ENCODE assay signal across 1 cellular context in the genomic region with DNA sequence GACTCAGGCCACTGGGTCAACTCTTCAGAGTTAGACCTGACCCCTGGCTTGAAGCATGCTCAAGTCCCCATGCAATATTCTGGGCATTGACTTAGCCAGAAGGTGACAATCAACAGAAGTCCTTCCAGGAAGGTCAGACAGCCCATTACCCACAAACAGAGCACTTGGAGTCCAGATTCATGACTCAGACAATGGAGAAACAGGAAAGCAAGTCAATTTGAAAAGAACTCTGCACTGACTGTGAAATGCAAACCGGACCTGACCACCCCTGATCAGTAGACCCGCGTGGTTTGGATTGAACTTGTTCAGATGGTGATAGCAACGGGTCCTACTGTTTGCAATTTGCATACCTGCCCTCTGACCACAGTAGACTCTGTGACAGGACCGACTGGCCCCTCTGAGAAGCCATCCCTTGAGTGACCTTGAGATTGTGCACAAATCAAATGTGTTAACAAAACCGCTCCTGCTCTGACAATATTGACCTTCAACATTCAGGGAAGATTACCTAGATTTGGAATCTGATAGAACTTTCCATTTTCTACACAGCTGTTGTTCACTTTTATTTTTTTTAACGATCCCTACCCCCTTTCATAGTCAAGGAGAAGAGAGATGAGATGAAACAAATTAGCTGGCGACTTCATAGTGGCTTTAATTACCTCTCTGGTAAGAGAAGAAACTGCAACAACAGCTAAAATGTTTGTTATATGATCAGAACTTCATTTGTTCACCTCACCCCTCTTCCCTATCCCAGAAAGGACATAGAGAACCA.
TF ChIP-seq lines count a peak whose summit lies in the region.

No MANE protein-coding gene starts in this region.

TF ChIP-seq in HepG2, 621 proteins besides CTCF, POLR2A, EP300 and RAD21 (continued from another document and continues in another):
- TF ChIP-seq ZNF329 (CRISPR knock-in tag; IDR thresholded peaks at IDR 0.05; ENCODE audit: low read depth) (no peak), ZNF335 (CRISPR knock-in tag; IDR thresholded peaks at IDR 0.05) (no peak), SIX4 (CRISPR knock-in tag; IDR thresholded peaks at IDR 0.05) (peak; percentile 80; the same call in 1 of the 2 replicates), HDAC1 (CRISPR knock-in tag; IDR thresholded peaks at IDR 0.05) (peak; percentile 76), GATAD1 (CRISPR knock-in tag; IDR thresholded peaks at IDR 0.05) (peak; percentile 46), ZNF672 (CRISPR knock-in tag; IDR thresholded peaks at IDR 0.05) (no peak), ONECUT2 (CRISPR knock-in tag; IDR thresholded peaks at IDR 0.05) (peak; percentile 59; the same call in 1 of the 2 replicates), ZBTB26 (CRISPR knock-in tag; IDR thresholded peaks at IDR 0.05; ENCODE audit: borderline replicate concordance) (peak; percentile 44; the same call in 1 of the 2 replicates), ZMYM2 (CRISPR knock-in tag; IDR thresholded peaks at IDR 0.05) (peak; percentile 62; the same call in 1 of the 2 replicates), FOXO1 (CRISPR knock-in tag; IDR thresholded peaks at IDR 0.05) (peak; percentile 83), ZNF619 (CRISPR knock-in tag; IDR thresholded peaks at IDR 0.05) (no peak), ATF7 (IDR thresholded peaks at IDR 0.05) (no peak; the same call in 1 of the 2 replicates), ATF7 (CRISPR knock-in tag; IDR thresholded peaks at IDR 0.05) (0 out of 2 replicates have a peak, but pooled peaks have one; percentile 54), ZNF652 (CRISPR knock-in tag; IDR thresholded peaks at IDR 0.05; ENCODE audit: borderline replicate concordance, low read depth) (no peak; the same call in 1 of the 2 replicates), ZNF34 (CRISPR knock-in tag; IDR thresholded peaks at IDR 0.05; ENCODE audit: borderline replicate concordance) (no peak), TERF1 (CRISPR knock-in tag; IDR thresholded peaks at IDR 0.05) (no peak), TSC22D2 (CRISPR knock-in tag; IDR thresholded peaks at IDR 0.05; ENCODE audit: borderline replicate concordance) (no peak), ZNF20 (CRISPR knock-in tag; IDR thresholded peaks at IDR 0.05) (no peak), XRCC5 (optimal IDR thresholded peaks at IDR 0.05; ENCODE audit: low read length) (peak; percentile 44), LBX2 (CRISPR knock-in tag; IDR thresholded peaks at IDR 0.05; ENCODE audit: borderline replicate concordance) (no peak), RCOR2 (CRISPR knock-in tag; IDR thresholded peaks at IDR 0.05) (peak; percentile 59; the same call in 1 of the 2 replicates), PBX2 (CRISPR knock-in tag; IDR thresholded peaks at IDR 0.05) (no peak), TOE1 (CRISPR knock-in tag; IDR thresholded peaks at IDR 0.05) (no peak), FOXM1 (CRISPR knock-in tag; IDR thresholded peaks at IDR 0.05) (no peak), SOX5 (CRISPR knock-in tag; IDR thresholded peaks at IDR 0.05; ENCODE audit: borderline replicate concordance) (peak; percentile 86; the same call in 1 of the 2 replicates), ZNF510 (CRISPR knock-in tag; IDR thresholded peaks at IDR 0.05; ENCODE audit: low read depth) (no peak), BCL6 (CRISPR knock-in tag; IDR thresholded peaks at IDR 0.05) (peak; percentile 96), CERS6 (CRISPR knock-in tag; IDR thresholded peaks at IDR 0.05) (no peak), PITX1 (CRISPR knock-in tag; IDR thresholded peaks at IDR 0.05) (peak; percentile 91), PCBP2 (optimal IDR thresholded peaks at IDR 0.05; ENCODE audit: low read depth, low read length, poor library complexity, severe bottlenecking) (no peak), KLF13 (CRISPR knock-in tag; IDR thresholded peaks at IDR 0.05) (no peak), PRMT3 (CRISPR knock-in tag; IDR thresholded peaks at IDR 0.05; ENCODE audit: borderline replicate concordance, low read depth) (no peak), ZNF660 (CRISPR knock-in tag; IDR thresholded peaks at IDR 0.05; ENCODE audit: borderline replicate concordance, low read depth) (no peak), NFE2 (CRISPR knock-in tag; IDR thresholded peaks at IDR 0.05) (no peak), DNMT3B (CRISPR knock-in tag; conservative IDR thresholded peaks at IDR 0.05) (peak; percentile 40; the same call in 1 of the 2 replicates), ZNF496 (CRISPR knock-in tag; IDR thresholded peaks at IDR 0.05; ENCODE audit: insufficient replicate concordance) (no peak), TBX3 (IDR thresholded peaks at IDR 0.05; ENCODE audit: borderline replicate concordance) (peak; percentile 71; the same call in 1 of the 2 replicates), NKX3-1 (CRISPR knock-in tag; IDR thresholded peaks at IDR 0.05) (no peak), CHD2 (IDR thresholded peaks at IDR 0.05; ENCODE audit: low read depth, low read length) (no peak)
- TF ChIP-seq, protein P1, sequence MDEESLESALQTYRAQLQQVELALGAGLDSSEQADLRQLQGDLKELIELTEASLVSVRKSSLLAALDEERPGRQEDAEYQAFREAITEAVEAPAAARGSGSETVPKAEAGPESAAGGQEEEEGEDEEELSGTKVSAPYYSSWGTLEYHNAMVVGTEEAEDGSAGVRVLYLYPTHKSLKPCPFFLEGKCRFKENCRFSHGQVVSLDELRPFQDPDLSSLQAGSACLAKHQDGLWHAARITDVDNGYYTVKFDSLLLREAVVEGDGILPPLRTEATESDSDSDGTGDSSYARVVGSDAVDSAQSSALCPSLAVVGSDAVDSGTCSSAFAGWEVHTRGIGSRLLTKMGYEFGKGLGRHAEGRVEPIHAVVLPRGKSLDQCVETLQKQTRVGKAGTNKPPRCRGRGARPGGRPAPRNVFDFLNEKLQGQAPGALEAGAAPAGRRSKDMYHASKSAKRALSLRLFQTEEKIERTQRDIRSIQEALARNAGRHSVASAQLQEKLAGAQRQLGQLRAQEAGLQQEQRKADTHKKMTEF (CRISPR knock-in tag; IDR thresholded peaks at IDR 0.05), result peak; percentile 83; the same call in 1 of the 2 replicates
- TF ChIP-seq, protein P2, sequence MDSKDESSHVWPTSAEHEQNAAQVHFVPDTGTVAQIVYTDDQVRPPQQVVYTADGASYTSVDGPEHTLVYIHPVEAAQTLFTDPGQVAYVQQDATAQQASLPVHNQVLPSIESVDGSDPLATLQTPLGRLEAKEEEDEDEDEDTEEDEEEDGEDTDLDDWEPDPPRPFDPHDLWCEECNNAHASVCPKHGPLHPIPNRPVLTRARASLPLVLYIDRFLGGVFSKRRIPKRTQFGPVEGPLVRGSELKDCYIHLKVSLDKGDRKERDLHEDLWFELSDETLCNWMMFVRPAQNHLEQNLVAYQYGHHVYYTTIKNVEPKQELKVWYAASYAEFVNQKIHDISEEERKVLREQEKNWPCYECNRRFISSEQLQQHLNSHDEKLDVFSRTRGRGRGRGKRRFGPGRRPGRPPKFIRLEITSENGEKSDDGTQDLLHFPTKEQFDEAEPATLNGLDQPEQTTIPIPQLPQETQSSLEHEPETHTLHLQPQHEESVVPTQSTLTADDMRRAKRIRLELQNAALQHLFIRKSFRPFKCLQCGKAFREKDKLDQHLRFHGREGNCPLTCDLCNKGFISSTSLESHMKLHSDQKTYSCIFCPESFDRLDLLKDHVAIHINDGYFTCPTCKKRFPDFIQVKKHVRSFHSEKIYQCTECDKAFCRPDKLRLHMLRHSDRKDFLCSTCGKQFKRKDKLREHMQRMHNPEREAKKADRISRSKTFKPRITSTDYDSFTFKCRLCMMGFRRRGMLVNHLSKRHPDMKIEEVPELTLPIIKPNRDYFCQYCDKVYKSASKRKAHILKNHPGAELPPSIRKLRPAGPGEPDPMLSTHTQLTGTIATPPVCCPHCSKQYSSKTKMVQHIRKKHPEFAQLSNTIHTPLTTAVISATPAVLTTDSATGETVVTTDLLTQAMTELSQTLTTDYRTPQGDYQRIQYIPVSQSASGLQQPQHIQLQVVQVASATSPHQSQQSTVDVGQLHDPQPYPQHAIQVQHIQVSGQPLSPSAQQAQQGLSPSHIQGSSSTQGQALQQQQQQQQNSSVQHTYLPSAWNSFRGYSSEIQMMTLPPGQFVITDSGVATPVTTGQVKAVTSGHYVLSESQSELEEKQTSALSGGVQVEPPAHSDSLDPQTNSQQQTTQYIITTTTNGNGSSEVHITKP (CRISPR knock-in tag; IDR thresholded peaks at IDR 0.05; ENCODE audit: low read depth), result peak; percentile 70; the same call in 1 of the 2 replicates
- TF ChIP-seq, protein P3, sequence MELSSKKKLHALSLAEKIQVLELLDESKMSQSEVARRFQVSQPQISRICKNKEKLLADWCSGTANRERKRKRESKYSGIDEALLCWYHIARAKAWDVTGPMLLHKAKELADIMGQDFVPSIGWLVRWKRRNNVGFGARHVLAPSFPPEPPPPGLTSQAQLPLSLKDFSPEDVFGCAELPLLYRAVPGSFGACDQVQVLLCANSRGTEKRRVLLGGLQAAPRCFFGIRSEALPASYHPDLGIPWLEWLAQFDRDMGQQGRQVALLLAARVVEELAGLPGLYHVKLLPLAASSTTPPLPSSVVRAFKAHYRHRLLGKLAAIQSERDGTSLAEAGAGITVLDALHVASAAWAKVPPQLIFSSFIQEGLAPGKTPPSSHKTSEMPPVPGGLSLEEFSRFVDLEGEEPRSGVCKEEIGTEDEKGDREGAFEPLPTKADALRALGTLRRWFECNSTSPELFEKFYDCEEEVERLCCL (CRISPR knock-in tag; IDR thresholded peaks at IDR 0.05; ENCODE audit: borderline replicate concordance), result no peak
- TF ChIP-seq, protein P4, sequence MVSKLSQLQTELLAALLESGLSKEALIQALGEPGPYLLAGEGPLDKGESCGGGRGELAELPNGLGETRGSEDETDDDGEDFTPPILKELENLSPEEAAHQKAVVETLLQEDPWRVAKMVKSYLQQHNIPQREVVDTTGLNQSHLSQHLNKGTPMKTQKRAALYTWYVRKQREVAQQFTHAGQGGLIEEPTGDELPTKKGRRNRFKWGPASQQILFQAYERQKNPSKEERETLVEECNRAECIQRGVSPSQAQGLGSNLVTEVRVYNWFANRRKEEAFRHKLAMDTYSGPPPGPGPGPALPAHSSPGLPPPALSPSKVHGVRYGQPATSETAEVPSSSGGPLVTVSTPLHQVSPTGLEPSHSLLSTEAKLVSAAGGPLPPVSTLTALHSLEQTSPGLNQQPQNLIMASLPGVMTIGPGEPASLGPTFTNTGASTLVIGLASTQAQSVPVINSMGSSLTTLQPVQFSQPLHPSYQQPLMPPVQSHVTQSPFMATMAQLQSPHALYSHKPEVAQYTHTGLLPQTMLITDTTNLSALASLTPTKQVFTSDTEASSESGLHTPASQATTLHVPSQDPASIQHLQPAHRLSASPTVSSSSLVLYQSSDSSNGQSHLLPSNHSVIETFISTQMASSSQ (IDR thresholded peaks at IDR 0.05; ENCODE audit: low read depth), result peak; percentile 90
- TF ChIP-seq, protein P4 (CRISPR knock-in tag; IDR thresholded peaks at IDR 0.05; ENCODE audit: borderline replicate concordance), result peak; percentile 96
- TF ChIP-seq, protein P5, sequence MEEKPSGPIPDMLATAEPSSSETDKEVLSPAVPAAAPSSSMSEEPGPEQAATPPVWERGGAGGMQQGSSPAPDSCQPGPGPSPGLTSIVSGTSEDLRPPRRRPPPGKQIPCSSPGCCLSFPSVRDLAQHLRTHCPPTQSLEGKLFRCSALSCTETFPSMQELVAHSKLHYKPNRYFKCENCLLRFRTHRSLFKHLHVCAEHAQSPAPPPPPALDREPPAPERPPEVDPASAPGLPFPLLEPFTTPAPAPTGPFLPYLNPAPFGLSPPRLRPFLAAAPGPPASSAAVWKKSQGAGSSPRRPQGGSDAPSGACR (CRISPR knock-in tag; IDR thresholded peaks at IDR 0.05), result peak; percentile 60; the same call in 1 of the 2 replicates
